In genomic region chr6:38973178-38974057, GRCh38 we compare ENCODE assay signal across 8 cellular contexts.
DNase-seq lines count a peak whose midpoint lies in the region; ATAC-seq, FAIRE-seq and TF ChIP-seq lines count a peak whose summit lies in the region.

No MANE protein-coding gene starts in this region.

- intact Hi-C loops in activated T-helper 1 cell treated with anti-CD3 and anti-CD28 coated beads, Interleukin-12 subunit alpha, Interleukin-12 subunit beta, Interleukin-2, Interleukin-4 antibody, amounts not matched to agents 30 ng/mL and 10 ng/mL and 1 ng/mL, durations not matched to agents 14 hours and 24 hours and 36 hours (cut with micrococcal nuclease) = loop anchor here (1.0 to 5.0 kb wide), 4 partner anchors 129 to 337 kb away; no protein-coding TSS in a partner anchor

- TF ChIP-seq CTCF in LNCAP (IDR thresholded peaks at IDR 0.05) (peak; percentile 75), lung (IDR thresholded peaks at IDR 0.05; ENCODE audit: control extremely low read depth, extremely low read depth) (peak; percentile 35)

- no peak overlapping the region for H3K4me3 ChIP-seq in lung

- H3K27me3 Mint-ChIP-seq in activated T-helper 1 cell treated with anti-CD3 and anti-CD28 coated beads, Interleukin-12 subunit alpha, Interleukin-12 subunit beta, Interleukin-2, Interleukin-4 antibody, amounts not matched to agents 30 ng/mL and 10 ng/mL and 1 ng/mL, durations not matched to agents 14 hours and 24 hours and 36 hours (ENCODE audit: insufficient read depth) = peaks cover 18% of the 10 kb centered on the region

- H3K4me1 Mint-ChIP-seq in activated T-helper 1 cell treated with anti-CD3 and anti-CD28 coated beads, Interleukin-12 subunit alpha, Interleukin-12 subunit beta, Interleukin-2, Interleukin-4 antibody, amounts not matched to agents 30 ng/mL and 10 ng/mL and 1 ng/mL, durations not matched to agents 14 hours and 24 hours and 36 hours (ENCODE audit: low read depth) = no peaks in the 10 kb centered on the region

- no peaks in the 10 kb centered on the region for H3K36me3 ChIP-seq in lung (ENCODE audit: control insufficient read depth in 2 of 2, insufficient read depth in 2 of 2, low read length in 2 of 2)

- no peaks in the 10 kb centered on the region for H3K27me3 ChIP-seq in lung (ENCODE audit: control insufficient read depth, insufficient read depth)

- H3K4me3 Mint-ChIP-seq in activated T-helper 1 cell treated with anti-CD3 and anti-CD28 coated beads, Interleukin-12 subunit alpha, Interleukin-12 subunit beta, Interleukin-2, Interleukin-4 antibody, amounts not matched to agents 30 ng/mL and 10 ng/mL and 1 ng/mL, durations not matched to agents 14 hours and 24 hours and 36 hours = no peak overlapping the region

- H3K4me1 ChIP-seq in lung (ENCODE audit: control insufficient read depth in 2 of 2, insufficient read depth in 2 of 2, low read length in 2 of 2) = peaks cover 0 to 7% of the 10 kb centered on the region in 2 donors

- peak; percentile 73 for FAIRE-seq in G401.6 (lab: Jason Lieb, UNC)

- 71% methylated on average over 8 of the region's 8 CpGs for WGBS in lung, 2 donors

- no peaks in the 10 kb centered on the region for H3K36me3 Mint-ChIP-seq in activated T-helper 1 cell treated with anti-CD3 and anti-CD28 coated beads, Interleukin-12 subunit alpha, Interleukin-12 subunit beta, Interleukin-2, Interleukin-4 antibody, amounts not matched to agents 30 ng/mL and 10 ng/mL and 1 ng/mL, durations not matched to agents 14 hours and 24 hours and 36 hours (ENCODE audit: low read depth)

- no peak overlapping the region for H3K27ac Mint-ChIP-seq in activated T-helper 1 cell treated with anti-CD3 and anti-CD28 coated beads, Interleukin-12 subunit alpha, Interleukin-12 subunit beta, Interleukin-2, Interleukin-4 antibody, amounts not matched to agents 30 ng/mL and 10 ng/mL and 1 ng/mL, durations not matched to agents 14 hours and 24 hours and 36 hours

- no peak for ATAC-seq in lung (ENCODE audit: insufficient read depth, low FRiP score)
- ATAC-seq in HG03469 (IDR thresholded peaks at IDR 0.05; ENCODE audit: unreplicated experiment) = no peak

- H3K9me3 Mint-ChIP-seq in activated T-helper 1 cell treated with anti-CD3 and anti-CD28 coated beads, Interleukin-12 subunit alpha, Interleukin-12 subunit beta, Interleukin-2, Interleukin-4 antibody, amounts not matched to agents 30 ng/mL and 10 ng/mL and 1 ng/mL, durations not matched to agents 14 hours and 24 hours and 36 hours = no peaks in the 10 kb centered on the region

- H3K27ac ChIP-seq in lung (ENCODE audit: low read depth in 1 of 2, low read length in 1 of 2) = no peak overlapping the region

- H3K9me3 ChIP-seq in lung (ENCODE audit: control insufficient read depth in 2 of 2, insufficient read depth in 1 of 2, low read length in 1 of 2) = no peaks in the 10 kb centered on the region

- DNase-seq in 8988T (peak; percentile 14), RPMI7951 (ENCODE audit: low read depth) (peak; percentile 61), dermis microvascular lymphatic vessel endothelial cell (ENCODE audit: low read depth in 2 of 2) (peak; percentile 55 to 65), lung (ENCODE audit: low spot score) (no peak)
- no peak for DNase-seq in activated T-helper 1 cell treated with anti-CD3 and anti-CD28 coated beads, Interleukin-12 subunit alpha, Interleukin-12 subunit beta, Interleukin-2, Interleukin-4 antibody, amounts not matched to agents 30 ng/mL and 10 ng/mL and 1 ng/mL, durations not matched to agents 14 hours and 24 hours and 36 hours (ENCODE audit: low spot score)

Comparison
In these comparisons a context has a peak if more than half of its experiments do, and no peak if none do; other contexts are left out.
1. DNase-seq: peak in 8988T (single experiment), RPMI7951 (single experiment) and dermis microvascular lymphatic vessel endothelial cell (2 of 2); none in lung (single experiment) and activated T-helper 1 cell treated with anti-CD3 and anti-CD28 coated beads, Interleukin-12 subunit alpha, Interleukin-12 subunit beta, Interleukin-2, Interleukin-4 antibody, amounts not matched to agents 30 ng/mL and 10 ng/mL and 1 ng/mL, durations not matched to agents 14 hours and 24 hours and 36 hours (single experiment).